ENCODE assay signal across 27 cellular contexts in the genomic region with DNA sequence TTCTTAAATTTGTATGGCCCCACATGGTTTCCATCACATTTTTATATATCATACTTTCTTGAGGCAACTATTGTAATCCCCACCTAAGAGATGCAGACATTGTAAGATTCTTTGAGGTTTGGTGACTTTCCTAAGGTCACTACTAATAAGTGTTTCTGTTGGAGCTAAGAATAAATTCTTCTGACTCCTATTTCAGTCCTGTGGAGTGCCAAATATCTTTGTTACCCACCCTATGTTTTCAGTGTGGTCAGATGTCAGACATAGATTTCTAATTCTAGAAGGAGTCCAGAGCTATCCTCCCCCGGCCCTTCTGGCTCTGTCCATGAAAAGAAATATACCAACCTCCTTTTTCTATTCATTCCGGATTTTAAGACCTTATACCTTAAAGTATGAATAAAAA. TPM values are rescaled to one million over a fixed set of nuclear protein-coding genes. Genes with fewer than 3 reads are reported as not detected.
DNase-seq lines count a peak whose midpoint lies in the region; ATAC-seq and TF ChIP-seq lines count a peak whose summit lies in the region.
"Had no signal": no experiment of that assay in that cellular context is flagged by ENCODE, and none has a peak within 500 bp of the region (broad histone marks: within the 10 kb centered on the region; RNA-seq: fewer than 3 reads in every experiment).

No MANE protein-coding gene starts in this region.

- H3K4me2 ChIP-seq in PC-3 (ENCODE audit: low read length) = no peak overlapping the region

- H4K20me1 ChIP-seq in PC-3 (ENCODE audit: low read length) = no peaks in the 10 kb centered on the region

- in situ Hi-C loops in gastrocnemius medialis (cut with MboI; ENCODE audit: low sequenced_read_pairs in 4 of 4) = no loop called here

- H3K79me2 ChIP-seq in PC-3 (ENCODE audit: low read length) = no peaks in the 10 kb centered on the region

- H2AFZ ChIP-seq in PC-3 (ENCODE audit: low read length) = no peak overlapping the region

- H3K27me3 Mint-ChIP-seq in activated CD8-positive, alpha-beta T cell treated with anti-CD3 and anti-CD28 coated beads, Interleukin-2, amount 10 ng/mL, durations not matched to agents 7 days and 5 days (ENCODE audit: low read depth) = no peaks in the 10 kb centered on the region
- H3K27me3 Mint-ChIP-seq: activated CD8-positive, alpha-beta memory T cell treated with anti-CD3 and anti-CD28 coated beads, Interleukin-2, amount 10 ng/mL, durations not matched to agents 7 days and 5 days; activated naive CD4-positive, alpha-beta T cell treated with anti-CD3 and anti-CD28 coated beads, Interleukin-2, amount 10 ng/mL, durations not matched to agents 7 days and 5 days; natural killer cell treated with Interleukin-12 subunit alpha and Interleukin-12 subunit beta and Interleukin-15 and Interleukin-18, amount 100 ng/mL, for 72 hours had no signal

- WGBS in gastroesophageal sphincter (ENCODE audit: low coverage in 1 of 2), 2 donors = 88 to 100% methylated on average over 1 to 2 of the region's 2 CpGs

- no peak for ATAC-seq in PC-3
- ATAC-seq in gastroesophageal sphincter = no peak
- ATAC-seq in gastrocnemius medialis = no peak
- no peak for ATAC-seq in activated CD8-positive, alpha-beta T cell treated with anti-CD3 and anti-CD28 coated beads, Interleukin-2, amount 10 ng/mL, durations not matched to agents 7 days and 5 days
- no peak for ATAC-seq in HG03025 (IDR thresholded peaks at IDR 0.05; ENCODE audit: low FRiP score, unreplicated experiment)
- ATAC-seq: activated CD8-positive, alpha-beta memory T cell treated with anti-CD3 and anti-CD28 coated beads, Interleukin-2, amount 10 ng/mL, durations not matched to agents 7 days and 5 days; activated T-cell treated with anti-CD3 and anti-CD28 coated beads, Interleukin-2, amount 50 U/mL, for 72 hours; GM12878; left colon; natural killer cell treated with Interleukin-12 subunit alpha and Interleukin-12 subunit beta and Interleukin-15 and Interleukin-18, amount 100 ng/mL, for 72 hours had no signal

- peaks cover 33% of the 10 kb centered on the region for H3K4me1 ChIP-seq in PC-3 (ENCODE audit: insufficient read depth, low read length)
- H3K4me1 ChIP-seq in gastroesophageal sphincter = peaks cover 5 to 50% (median 21%) of the 10 kb centered on the region in 3 donors
- peaks cover 62 to 79% of the 10 kb centered on the region in 2 donors for H3K4me1 ChIP-seq in gastrocnemius medialis

- no peaks in the 10 kb centered on the region for H3K27me3 ChIP-seq in PC-3 (ENCODE audit: low read length)
- no peaks in the 10 kb centered on the region for H3K27me3 ChIP-seq in gastroesophageal sphincter
- H3K27me3 ChIP-seq in gastrocnemius medialis = no peaks in the 10 kb centered on the region
- H3K27me3 ChIP-seq: cardiac muscle cell had no signal

- CTCF ChIA-PET in PC-3 (lab: Charles Lee) = no interaction called here
- CTCF ChIA-PET in activated CD8-positive, alpha-beta T cell treated with anti-CD3 and anti-CD28 coated beads, Interleukin-2, amount 10 ng/mL, durations not matched to agents 7 days and 5 days (lab: Charles Lee) = interaction anchor here (0.6 to 1.1 kb wide), 2 partner anchors 42 to 94 kb away, joined by 3 read pairs; no protein-coding TSS in a partner anchor

- no TSS peak for BruUV-seq in PC-3 (replicated peaks; lab: Mats Ljungman, UMichigan)

- H3K27ac Mint-ChIP-seq in activated CD8-positive, alpha-beta T cell treated with anti-CD3 and anti-CD28 coated beads, Interleukin-2, amount 10 ng/mL, durations not matched to agents 7 days and 5 days = no peak overlapping the region
- H3K27ac Mint-ChIP-seq: activated CD8-positive, alpha-beta memory T cell treated with anti-CD3 and anti-CD28 coated beads, Interleukin-2, amount 10 ng/mL, durations not matched to agents 7 days and 5 days; activated naive CD4-positive, alpha-beta T cell treated with anti-CD3 and anti-CD28 coated beads, Interleukin-2, amount 10 ng/mL, durations not matched to agents 7 days and 5 days; activated T-cell treated with anti-CD3 and anti-CD28 coated beads, Interleukin-2, amount 50 U/mL, for 72 hours; H9; natural killer cell treated with Interleukin-12 subunit alpha and Interleukin-12 subunit beta and Interleukin-15 and Interleukin-18, amount 100 ng/mL, for 72 hours had no signal

- no peaks in the 10 kb centered on the region for H3K9me2 ChIP-seq in PC-3 (replicated peaks; ENCODE audit: low read length)

- H3K27ac ChIP-seq in PC-3 (ENCODE audit: low read length) (peak overlapping the region; percentile 65; the same call in 1 of the 2 replicates), gastroesophageal sphincter (peak overlapping the region in 3 of 4 donors; percentile 61 to 67 (median 63)), gastrocnemius medialis (peak overlapping the region; percentile 62 to 79 (median 78))
- H3K27ac ChIP-seq: cardiac muscle cell had no signal

- TF ChIP-seq EP300 in gastroesophageal sphincter (IDR thresholded peaks at IDR 0.05) = no peak

- H3K36me3 Mint-ChIP-seq in activated CD8-positive, alpha-beta T cell treated with anti-CD3 and anti-CD28 coated beads, Interleukin-2, amount 10 ng/mL, durations not matched to agents 7 days and 5 days (ENCODE audit: low read depth) = peaks cover 46% of the 10 kb centered on the region

- POLR2A ChIA-PET in PC-3 (lab: Charles Lee; ENCODE audit: unreplicated experiment) = no interaction called here
- POLR2A ChIA-PET in activated CD8-positive, alpha-beta T cell treated with anti-CD3 and anti-CD28 coated beads, Interleukin-2, amount 10 ng/mL, durations not matched to agents 7 days and 5 days (lab: Charles Lee) = no interaction called here

- TF ChIP-seq CTCF in PC-3 (conservative IDR thresholded peaks at IDR 0.05; ENCODE audit: low read depth, low read length) = no peak
- no peak for TF ChIP-seq CTCF in gastroesophageal sphincter (IDR thresholded peaks at IDR 0.05)
- TF ChIP-seq CTCF in gastrocnemius medialis (IDR thresholded peaks at IDR 0.05 in 4 of 5, conservative IDR thresholded peaks at IDR 0.05 in 1 of 5) = no peak

- H3F3A ChIP-seq in PC-3 (ENCODE audit: low read length, unreplicated experiment) = peaks cover 15% of the 10 kb centered on the region

- H3K9ac ChIP-seq in PC-3 (ENCODE audit: low read length) = no peak overlapping the region

- H3K4me3 Mint-ChIP-seq in activated CD8-positive, alpha-beta T cell treated with anti-CD3 and anti-CD28 coated beads, Interleukin-2, amount 10 ng/mL, durations not matched to agents 7 days and 5 days = no peak overlapping the region
- H3K4me3 Mint-ChIP-seq: activated CD8-positive, alpha-beta memory T cell treated with anti-CD3 and anti-CD28 coated beads, Interleukin-2, amount 10 ng/mL, durations not matched to agents 7 days and 5 days; activated naive CD4-positive, alpha-beta T cell treated with anti-CD3 and anti-CD28 coated beads, Interleukin-2, amount 10 ng/mL, durations not matched to agents 7 days and 5 days; activated T-cell treated with anti-CD3 and anti-CD28 coated beads, Interleukin-2, amount 50 U/mL, for 72 hours; H9; natural killer cell treated with Interleukin-12 subunit alpha and Interleukin-12 subunit beta and Interleukin-15 and Interleukin-18, amount 100 ng/mL, for 72 hours had no signal

- no peaks in the 10 kb centered on the region for H3K4me1 Mint-ChIP-seq in activated CD8-positive, alpha-beta T cell treated with anti-CD3 and anti-CD28 coated beads, Interleukin-2, amount 10 ng/mL, durations not matched to agents 7 days and 5 days (ENCODE audit: low read depth)
- H3K4me1 Mint-ChIP-seq: activated CD8-positive, alpha-beta memory T cell treated with anti-CD3 and anti-CD28 coated beads, Interleukin-2, amount 10 ng/mL, durations not matched to agents 7 days and 5 days; activated naive CD4-positive, alpha-beta T cell treated with anti-CD3 and anti-CD28 coated beads, Interleukin-2, amount 10 ng/mL, durations not matched to agents 7 days and 5 days; H9 had no signal

- H3K9me3 ChIP-seq in PC-3 (ENCODE audit: low read length) = peaks cover 3% of the 10 kb centered on the region
- H3K9me3 ChIP-seq in gastroesophageal sphincter = peaks cover 0 to 12% (median 0%) of the 10 kb centered on the region in 3 donors
- H3K9me3 ChIP-seq in gastrocnemius medialis = no peaks in the 10 kb centered on the region

- TF ChIP-seq POLR2A in gastroesophageal sphincter (IDR thresholded peaks at IDR 0.05) = no peak
- TF ChIP-seq POLR2A in gastrocnemius medialis (IDR thresholded peaks at IDR 0.05) = no peak

- H3K4me3 ChIP-seq in PC-3 (ENCODE audit: low read length) (no peak overlapping the region), gastroesophageal sphincter (no peak overlapping the region), gastrocnemius medialis (no peak overlapping the region)
- H3K4me3 ChIP-seq: cardiac muscle cell, GM12878 had no signal

- H3K9me3 Mint-ChIP-seq in activated CD8-positive, alpha-beta T cell treated with anti-CD3 and anti-CD28 coated beads, Interleukin-2, amount 10 ng/mL, durations not matched to agents 7 days and 5 days (ENCODE audit: insufficient read depth) = peaks cover 9% of the 10 kb centered on the region

- intact Hi-C loops in PC-3 (cut with micrococcal nuclease) = no loop called here
- intact Hi-C loops in gastrocnemius medialis (cut with DNase I; ENCODE audit: low total_unique reads) = no loop called here

- H3K36me3 ChIP-seq in PC-3 (ENCODE audit: low read depth, low read length) = peaks cover 4% of the 10 kb centered on the region
- no peaks in the 10 kb centered on the region for H3K36me3 ChIP-seq in gastroesophageal sphincter
- no peaks in the 10 kb centered on the region for H3K36me3 ChIP-seq in gastrocnemius medialis
- H3K36me3 ChIP-seq: cardiac muscle cell had no signal

- DNase-seq in EH (ENCODE audit: low read depth) = peak; percentile 67
- no peak for DNase-seq in PC-3
- no peak for DNase-seq in gastrocnemius medialis
- DNase-seq in activated CD8-positive, alpha-beta T cell treated with anti-CD3 and anti-CD28 coated beads, Interleukin-2, amount 10 ng/mL, durations not matched to agents 7 days and 5 days = no peak
- DNase-seq in RPMI8226 = no peak
- no peak for DNase-seq in C1 segment of cervical spinal cord (lab: John Stamatoyannopoulos, UW)
- DNase-seq: ACHN; activated CD4-positive, alpha-beta T cell treated with anti-CD3 and anti-CD28 coated beads for 48 hours; activated CD8-positive, alpha-beta memory T cell treated with anti-CD3 and anti-CD28 coated beads, Interleukin-2, amount 10 ng/mL, durations not matched to agents 7 days and 5 days; activated naive CD4-positive, alpha-beta T cell treated with anti-CD3 and anti-CD28 coated beads, Interleukin-2, amount 10 ng/mL, durations not matched to agents 7 days and 5 days; activated T-cell treated with anti-CD3 and anti-CD28 coated beads, Interleukin-2, amount 50 U/mL, for 72 hours; dermis blood vessel endothelial cell; DMS79; H9; head of caudate nucleus; Karpas-422; left colon; NCI-H1694; NCI-H524; NK-92 treated with Interleukin-12 subunit alpha and Interleukin-12 subunit beta, amount 100 ng/mL, for 24 hours; posterior cingulate gyrus; stimulated activated CD4-positive, alpha-beta T cell treated with anti-CD3 and anti-CD28 coated beads, Interleukin-2, amount 100 ng/mL, for 24 hours had no signal

RNA-seq across cellular contexts. Expression of gene FILIP1L, which starts 46.2 kb away (rescaled TPM):
- total RNA-seq in PC-3 (2014; rRNA removed) (not detected in 2 replicates), gastroesophageal sphincter (100 to 1,000 TPM; 113 to 149 (median 122) TPM), gastrocnemius medialis (100 to 1,000 TPM in 2 of 4 donors, 10 to 100 TPM in 2; 87.1 to 115 (median 99.6) TPM)
- 1 to 10 TPM; 1.5 to 1.7 TPM for total RNA-seq in activated CD8-positive, alpha-beta T cell treated with anti-CD3 and anti-CD28 coated beads, Interleukin-2, amount 10 ng/mL, durations not matched to agents 7 days and 5 days

Comparison
In these comparisons a context has a peak if more than half of its experiments do, and no peak if none do; other contexts are left out.
1. RNA of gene FILIP1L, which starts 46.2 kb away (total RNA-seq): 113 to 149 TPM in gastroesophageal sphincter and 87.1 to 115 TPM in gastrocnemius medialis; 1.5 to 1.7 TPM in activated CD8-positive, alpha-beta T cell treated with anti-CD3 and anti-CD28 coated beads, Interleukin-2, amount 10 ng/mL, durations not matched to agents 7 days and 5 days and not detected in PC-3; every median in the first group is over 10 times any median in the second.
2. Peak in every context shown above with its lines, with median percentiles within 50 percentile points of each other: H3K27ac ChIP-seq.